Comparison of ENCODE assay signal across 14 cellular contexts in the genomic region with DNA sequence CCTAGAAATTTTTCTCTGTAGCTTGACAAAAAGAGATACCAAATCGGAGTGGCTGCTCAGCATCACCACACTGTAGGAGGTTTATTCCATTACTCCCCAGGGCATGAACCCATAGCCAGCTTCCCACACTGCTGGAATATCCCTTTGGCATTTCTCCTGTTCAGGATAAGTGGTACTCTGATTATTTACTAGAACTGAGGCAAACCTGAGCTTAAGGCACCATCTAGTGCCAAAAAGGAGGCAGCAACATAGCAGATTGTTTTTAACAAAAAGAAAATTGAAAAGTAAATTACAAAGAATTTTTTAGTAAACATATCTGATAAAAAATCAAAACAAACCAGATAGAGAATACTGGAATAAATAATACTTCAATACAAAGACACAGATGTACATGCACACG.
DNase-seq lines count a peak whose midpoint lies in the region; ATAC-seq and TF ChIP-seq lines count a peak whose summit lies in the region.
"Had no signal": no experiment of that assay in that cellular context is flagged by ENCODE, and none has a peak within 500 bp of the region (broad histone marks: within the 10 kb centered on the region; RNA-seq: fewer than 3 reads in every experiment).

No MANE protein-coding gene starts in this region.

- no peaks in the 10 kb centered on the region for H3K79me1 ChIP-seq in H9 (ENCODE audit: insufficient read depth, low read depth, low read length, poor library complexity, severe bottlenecking)

- peak overlapping the region; percentile 17 for H3T11ph ChIP-seq in H9 (ENCODE audit: low read length)

- H3K27me3 Mint-ChIP-seq in H9 (ENCODE audit: low read depth) = no peaks in the 10 kb centered on the region
- H3K27me3 Mint-ChIP-seq in T-cell = no peaks in the 10 kb centered on the region

- H3K56ac ChIP-seq in H9 (ENCODE audit: insufficient read length, low read depth, low read length) = no peak overlapping the region

- no peak overlapping the region for H2BK20ac ChIP-seq in H9 (ENCODE audit: low read depth, low read length, poor library complexity, severe bottlenecking)

- H3K36me3 Mint-ChIP-seq in H9 (ENCODE audit: insufficient read depth in 1 of 3, low read depth in 3 of 3) (peaks cover 16 to 26% (median 20%) of the 10 kb centered on the region in 3 experiments), T-cell (peaks cover 20% of the 10 kb centered on the region)

- H4K5ac ChIP-seq in H9 (ENCODE audit: insufficient read length, low read depth, low read length) = no peak overlapping the region

- no peak overlapping the region for H3K14ac ChIP-seq in H9 (ENCODE audit: insufficient read depth, low read length)

- no peaks in the 10 kb centered on the region for H3K9me2 ChIP-seq in hepatocyte (replicated peaks; ENCODE audit: insufficient read depth)

- no peak overlapping the region for H3K27ac Mint-ChIP-seq in H9
- H3K27ac Mint-ChIP-seq in T-cell = no peak overlapping the region
- H3K27ac Mint-ChIP-seq: activated naive CD8-positive, alpha-beta T cell treated with anti-CD3 and anti-CD28 coated beads, Interleukin-2, amount 10 ng/mL, durations not matched to agents 7 days and 5 days had no signal

- H4K8ac ChIP-seq in H9 (replicated peaks; ENCODE audit: insufficient read length, low read depth, low read length) = no peak overlapping the region

- H4K20me1 ChIP-seq in H9 (ENCODE audit: control insufficient read depth, insufficient read depth, insufficient read length) = no peaks in the 10 kb centered on the region
- H4K20me1 ChIP-seq in hepatocyte (ENCODE audit: insufficient read depth, poor library complexity, severe bottlenecking) = no peaks in the 10 kb centered on the region

- BruUV-seq in A673 (replicated peaks; lab: Mats Ljungman, UMichigan) = no TSS peak

- H2BK5ac ChIP-seq in H9 (ENCODE audit: insufficient read length, low read length) = no peak overlapping the region

- H3K9me3 Mint-ChIP-seq in H9 (peaks cover 24 to 46% of the 10 kb centered on the region in 2 experiments), T-cell (peaks cover 7 to 26% (median 16%) of the 10 kb centered on the region in 3 donors)

- H3K79me2 ChIP-seq in H9 (ENCODE audit: insufficient read depth, low read length) = no peaks in the 10 kb centered on the region
- H3K79me2 ChIP-seq in hepatocyte = no peaks in the 10 kb centered on the region

- peaks cover 3 to 7% of the 10 kb centered on the region in 2 experiments; a peak in 2 of 4 replicates for H3K4me1 Mint-ChIP-seq in H9
- no peaks in the 10 kb centered on the region for H3K4me1 Mint-ChIP-seq in T-cell

- CTCF ChIA-PET in A673 (lab: Charles Lee) = no interaction called here
- CTCF ChIA-PET in T-cell (lab: Charles Lee) = no interaction called here

- H3K4ac ChIP-seq in H9 (ENCODE audit: low read depth, low read length) = no peak overlapping the region

- H3K23me2 ChIP-seq in H9 (ENCODE audit: insufficient read length, low read depth, low read length, poor library complexity, severe bottlenecking) = no peaks in the 10 kb centered on the region

- no peak overlapping the region for H3K18ac ChIP-seq in H9 (ENCODE audit: insufficient read length, low read depth, low read length)

- H2AK5ac ChIP-seq in H9 (ENCODE audit: insufficient read length, low read length) = no peak overlapping the region

- no peak overlapping the region for H4K91ac ChIP-seq in H9 (ENCODE audit: insufficient read length, low read depth, low read length)

- ATAC-seq in HG03159 (IDR thresholded peaks at IDR 0.05; ENCODE audit: unreplicated experiment) (no peak), T-cell (replicated peaks in 1 of 4) (no peak), GM21447 (IDR thresholded peaks at IDR 0.05; ENCODE audit: unreplicated experiment) (no peak)
- ATAC-seq: esophagus mucosa had no signal

- H3K27ac ChIP-seq in A673 (ENCODE audit: low read depth, low read length, poor library complexity, severe bottlenecking) = no peak overlapping the region
- no peak overlapping the region for H3K27ac ChIP-seq in H9 (ENCODE audit: insufficient read length, low read depth, low read length)
- H3K27ac ChIP-seq in ascending aorta = no peak overlapping the region
- no peak overlapping the region for H3K27ac ChIP-seq in hepatocyte
- H3K27ac ChIP-seq: vagina had no signal

- H2AFZ ChIP-seq in H9 (ENCODE audit: low read length) = no peak overlapping the region
- no peak overlapping the region for H2AFZ ChIP-seq in hepatocyte

- H3K4me3 ChIP-seq in A673 (ENCODE audit: low read depth, low read length, poor library complexity, severe bottlenecking) = no peak overlapping the region
- H3K4me3 ChIP-seq in ascending aorta = no peak overlapping the region
- H3K4me3 ChIP-seq in hepatocyte = no peak overlapping the region
- H3K4me3 ChIP-seq: lung, vagina had no signal

- H3K4me1 ChIP-seq in A673 (ENCODE audit: insufficient read depth, low read length, poor library complexity, severe bottlenecking) (no peaks in the 10 kb centered on the region), H9 (ENCODE audit: insufficient read depth, low read length) (no peaks in the 10 kb centered on the region), ascending aorta (no peaks in the 10 kb centered on the region), hepatocyte (ENCODE audit: insufficient read depth) (no peaks in the 10 kb centered on the region)
- H3K4me1 ChIP-seq: Caco-2, vagina had no signal

- H3K4me3 Mint-ChIP-seq in H9 = no peak overlapping the region
- no peak overlapping the region for H3K4me3 Mint-ChIP-seq in T-cell
- H3K4me3 Mint-ChIP-seq: activated naive CD8-positive, alpha-beta T cell treated with anti-CD3 and anti-CD28 coated beads, Interleukin-2, amount 10 ng/mL, durations not matched to agents 7 days and 5 days had no signal

- TF ChIP-seq CTCF in A673 (conservative IDR thresholded peaks at IDR 0.05; ENCODE audit: low read depth, low read length) (peak; percentile 38; the same call in 1 of the 2 replicates), H9 (conservative IDR thresholded peaks at IDR 0.05) (peak; percentile 56; the same call in 2 of the 3 replicates), ascending aorta (IDR thresholded peaks at IDR 0.05) (peak; percentile 22 to 50 (median 29)), hepatocyte (IDR thresholded peaks at IDR 0.05; ENCODE audit: poor library complexity) (peak; percentile 45)

- POLR2A ChIA-PET in A673 (lab: Charles Lee; ENCODE audit: low non-redundant PET) (no interaction called here), T-cell (lab: Charles Lee) (no interaction called here)

- H3K23ac ChIP-seq in H9 (ENCODE audit: insufficient read length, low read depth, low read length) = no peak overlapping the region

- no peak overlapping the region for H2BK15ac ChIP-seq in H9 (ENCODE audit: low read depth, low read length)

- no CpG with 5 or more reads among the region's 2 CpGs for WGBS in H9 (ENCODE audit: extremely low coverage, insufficient read length, low lambda C conversion rate)
- 93% methylated on average over 2 of the region's 2 CpGs for WGBS in hepatocyte (ENCODE audit: low lambda C conversion rate, missing lambda C conversion rate)

- H2BK120ac ChIP-seq in H9 (ENCODE audit: low read depth, low read length, poor library complexity, severe bottlenecking) = no peak overlapping the region

- H3K27me3 ChIP-seq in A673 (replicated peaks; ENCODE audit: insufficient read depth, low read depth, low read length, poor library complexity) (no peaks in the 10 kb centered on the region), H9 (ENCODE audit: insufficient read depth, low read length) (no peaks in the 10 kb centered on the region), ascending aorta (no peaks in the 10 kb centered on the region), hepatocyte (no peaks in the 10 kb centered on the region)
- H3K27me3 ChIP-seq: vagina had no signal

- no peak for DNase-seq in A673 (ENCODE audit: low spot score)
- no peak for DNase-seq in H9
- no peak for DNase-seq in ascending aorta (ENCODE audit: low spot score in 2 of 2)
- DNase-seq in hepatocyte (ENCODE audit: low spot score) = no peak
- no peak for DNase-seq in T-cell
- no peak for DNase-seq in ecto neural progenitor cell (ENCODE audit: low spot score)
- DNase-seq: activated naive CD8-positive, alpha-beta T cell treated with anti-CD3 and anti-CD28 coated beads, Interleukin-2, amount 10 ng/mL, durations not matched to agents 7 days and 5 days; Caco-2; NCI-H2227 treated with DMSO at 0.1 percent for 48 hours had no signal

- H3K9me3 ChIP-seq in A673 (ENCODE audit: low read depth, low read length, poor library complexity, severe bottlenecking) = no peaks in the 10 kb centered on the region
- no peaks in the 10 kb centered on the region for H3K9me3 ChIP-seq in H9 (ENCODE audit: control insufficient read depth, low read depth, low read length)
- peaks cover 8 to 15% of the 10 kb centered on the region in 2 donors for H3K9me3 ChIP-seq in ascending aorta
- no peaks in the 10 kb centered on the region for H3K9me3 ChIP-seq in hepatocyte (ENCODE audit: low read depth)
- H3K9me3 ChIP-seq: Caco-2 had no signal

- H3K4me2 ChIP-seq in H9 (ENCODE audit: insufficient read depth, insufficient read length, low read length) = no peak overlapping the region
- no peak overlapping the region for H3K4me2 ChIP-seq in hepatocyte

- no peak overlapping the region for H3K9ac ChIP-seq in H9 (ENCODE audit: extremely low read depth, insufficient read length, low read length)

- intact Hi-C loops in A673 (cut with micrococcal nuclease; ENCODE audit: unreplicated experiment) (no loop called here), ascending aorta (cut with DNase I) (loop anchor here (1.0 kb wide), 2 partner anchors 564 to 625 kb away; no protein-coding TSS in a partner anchor)

- no peak overlapping the region for H2BK12ac ChIP-seq in H9 (ENCODE audit: insufficient read length, low read depth, low read length)

- H3K36me3 ChIP-seq in A673 (ENCODE audit: insufficient read depth, low read length, poor library complexity, severe bottlenecking) = no peaks in the 10 kb centered on the region
- no peaks in the 10 kb centered on the region for H3K36me3 ChIP-seq in ascending aorta
- no peaks in the 10 kb centered on the region for H3K36me3 ChIP-seq in hepatocyte (replicated peaks; ENCODE audit: insufficient read depth, low read depth)
